13 cellular contexts compared by ENCODE assay signal in genomic region chr5:173395257-173395932, GRCh38.
A peak's percentile ranks its signal among the peaks of the same experiment; 100 is the strongest.
DNase-seq lines count a peak whose midpoint lies in the region; ATAC-seq and TF ChIP-seq lines count a peak whose summit lies in the region.
"Had no signal": no experiment of that assay in that cellular context is flagged by ENCODE, and none has a peak within 500 bp of the region (broad histone marks: within the 10 kb centered on the region; RNA-seq: fewer than 3 reads in every experiment).

No MANE protein-coding gene starts in this region.

- peaks cover 3% of the 10 kb centered on the region for H3K9me3 ChIP-seq in aorta (ENCODE audit: control insufficient read depth, low read length)

- H3K4me3 ChIP-seq in ACC112 (ENCODE audit: low read depth, low read length) (no peak overlapping the region), HFF-Myc (replicated peaks; ENCODE audit: low read depth, low read length) (no peak overlapping the region), aorta (ENCODE audit: low read length in 2 of 2) (no peak overlapping the region)
- H3K4me3 ChIP-seq: esophagus squamous epithelium had no signal

- DNase-seq in HFF-Myc (ENCODE audit: extremely low read depth, low read depth) (no peak), astrocyte of the hippocampus (ENCODE audit: low read depth, low spot score) (peak; percentile 66), iris pigment epithelial cell (ENCODE audit: low read depth) (peak; percentile 71), aorta (no peak), OCI-M1 (lab: John Stamatoyannopoulos, UW) (no peak)
- DNase-seq in activated CD4-positive, alpha-beta T cell treated with anti-CD3 and anti-CD28 coated beads for 1 hour = no peak
- no peak for DNase-seq in activated CD4-positive, alpha-beta T cell treated with anti-CD3 and anti-CD28 coated beads, Interleukin-2, amount 50 U/mL, for 48 hours
- DNase-seq: activated naive CD4-positive, alpha-beta T cell treated with anti-CD3 and anti-CD28 coated beads for 36 hours; CD4-positive, CD25-positive, alpha-beta regulatory T cell; esophagus squamous epithelium; NCI-H1417; stimulated activated naive B cell treated with anti-CD40 and anti-IgM and Interleukin-4, amounts not matched to agents 10 μg/mL and 1 μg/mL and 100 μg/mL, for 72 hours had no signal

- H3K4me1 ChIP-seq in ACC112 (ENCODE audit: control insufficient read depth, insufficient read depth, low read length, unreplicated experiment) (peaks cover 14% of the 10 kb centered on the region), aorta (ENCODE audit: control insufficient read depth in 1 of 2, insufficient read depth in 2 of 2, low read length in 2 of 2) (peaks cover 0 to 3% of the 10 kb centered on the region in 2 donors)
- H3K4me1 ChIP-seq: esophagus squamous epithelium had no signal

- no peaks in the 10 kb centered on the region for H3K27me3 ChIP-seq in ACC112 (ENCODE audit: insufficient read depth, low read length)
- H3K27me3 ChIP-seq in aorta (ENCODE audit: control insufficient read depth in 1 of 2, insufficient read depth in 2 of 2, low read length in 1 of 2) = no peaks in the 10 kb centered on the region

- intact Hi-C loops in aorta (cut with DNase I) = loop anchor here in 1 of 2 donors (10.0 kb wide), 1 partner anchor 179 kb away; no protein-coding TSS in a partner anchor

- no peaks in the 10 kb centered on the region for H3K36me3 ChIP-seq in ACC112 (ENCODE audit: insufficient read depth, low read length)
- H3K36me3 ChIP-seq in aorta (ENCODE audit: control insufficient read depth in 1 of 2, insufficient read depth in 2 of 2, low read length in 1 of 2) = no peaks in the 10 kb centered on the region
- H3K36me3 ChIP-seq: esophagus squamous epithelium had no signal

- no peaks in the 10 kb centered on the region for H3K79me2 ChIP-seq in ACC112 (ENCODE audit: control insufficient read depth, insufficient read depth, low read length, unreplicated experiment)

- no peak for ATAC-seq in aorta (ENCODE audit: low FRiP score)
- ATAC-seq: stimulated activated naive B cell treated with anti-CD40 and anti-IgM and Interleukin-4, amounts not matched to agents 10 μg/mL and 1 μg/mL and 100 μg/mL, for 72 hours had no signal

- TF ChIP-seq CTCF in HFF-Myc (IDR thresholded peaks at IDR 0.05; ENCODE audit: low read depth, low read length, missing control alignments) = peak; percentile 34

- H3K27ac ChIP-seq in ACC112 (ENCODE audit: low read depth, low read length) (peak overlapping the region; percentile 58; the same call in 1 of the 2 replicates), aorta (ENCODE audit: low read depth in 1 of 2, low read length in 2 of 2) (no peak overlapping the region)
- H3K27ac ChIP-seq: esophagus squamous epithelium had no signal

- peak overlapping the region; percentile 96 for H2AFZ ChIP-seq in ACC112 (ENCODE audit: low read length, unreplicated experiment)

- 17 to 25% methylated on average over 6 of the region's 6 CpGs for WGBS in aorta, 2 donors

Comparison
In these comparisons a context has a peak if more than half of its experiments do, and no peak if none do; other contexts are left out.
1. DNase-seq: peak in astrocyte of the hippocampus (single experiment) and iris pigment epithelial cell (single experiment); none in HFF-Myc (single experiment), activated CD4-positive, alpha-beta T cell treated with anti-CD3 and anti-CD28 coated beads for 1 hour (single experiment), activated CD4-positive, alpha-beta T cell treated with anti-CD3 and anti-CD28 coated beads, Interleukin-2, amount 50 U/mL, for 48 hours (0 of 2), aorta (0 of 2) and OCI-M1 (single experiment).